ENCODE assay signal across 24 cellular contexts in genomic region chr9:93210974-93211653, GRCh38. TPM values are rescaled to one million over a fixed set of nuclear protein-coding genes. Genes with fewer than 3 reads are reported as not detected.
"Had no signal": no experiment of that assay in that cellular context is flagged by ENCODE, and none has a peak within 500 bp of the region (broad histone marks: within the 10 kb centered on the region; RNA-seq: fewer than 3 reads in every experiment).

No MANE protein-coding gene starts in this region.

- FAIRE-seq: pancreas had no signal

- ATAC-seq: esophagus mucosa; gastroesophageal sphincter; heart left ventricle; naive thymus-derived CD4-positive, alpha-beta T cell; stimulated activated naive B cell treated with anti-CD40 and anti-IgM and Interleukin-4, amounts not matched to agents 10 μg/mL and 1 μg/mL and 100 μg/mL, for 72 hours had no signal

- H3K9ac ChIP-seq: neural progenitor cell had no signal

- H3K36me3 ChIP-seq: ascending aorta, gastroesophageal sphincter, heart left ventricle, neural progenitor cell, pancreas, sigmoid colon, spleen, tibial nerve, vagina had no signal

- H2AFZ ChIP-seq: neural progenitor cell had no signal

- H3K4me1 Mint-ChIP-seq: naive thymus-derived CD4-positive, alpha-beta T cell; stimulated activated naive B cell treated with anti-CD40 and anti-IgM and Interleukin-4, amounts not matched to agents 10 μg/mL and 1 μg/mL and 100 μg/mL, for 72 hours had no signal

- H3K4me2 ChIP-seq: neural progenitor cell had no signal

- H3K27me3 ChIP-seq: ascending aorta, gastroesophageal sphincter, heart left ventricle, neural progenitor cell, pancreas, sigmoid colon, spleen, tibial nerve, vagina had no signal

- H3K4me3 ChIP-seq: ascending aorta, gastroesophageal sphincter, heart left ventricle, mucosa of descending colon, neural progenitor cell, pancreas, sigmoid colon, spleen, tibial nerve, vagina had no signal

- H3K27ac ChIP-seq: ascending aorta, neural progenitor cell, spleen, vagina had no signal

- H3K27ac Mint-ChIP-seq: activated T-helper 2 cell treated with anti-CD3 and anti-CD28 coated beads, Interferon-gamma antibody, Interleukin-2, Interleukin-4, amounts not matched to agents 10 μg/mL and 5 μg/mL and 100 μg/mL, durations not matched to agents 14 hours and 24 hours and 36 hours; dendritic cell treated with granulocyte-macrophage colony-stimulating factor and Interleukin-4, amounts not matched to agents 40 ng/mL and 50 ng/mL, for 4 days; naive thymus-derived CD4-positive, alpha-beta T cell; neural progenitor cell; stimulated activated naive B cell treated with anti-CD40 and anti-IgM and Interleukin-4, amounts not matched to agents 10 μg/mL and 1 μg/mL and 100 μg/mL, for 72 hours had no signal

- H3K4me3 Mint-ChIP-seq: dendritic cell treated with granulocyte-macrophage colony-stimulating factor and Interleukin-4, amounts not matched to agents 40 ng/mL and 50 ng/mL, for 4 days; naive thymus-derived CD4-positive, alpha-beta T cell; neural progenitor cell; stimulated activated naive B cell treated with anti-CD40 and anti-IgM and Interleukin-4, amounts not matched to agents 10 μg/mL and 1 μg/mL and 100 μg/mL, for 72 hours had no signal

- H3K9me3 ChIP-seq: ascending aorta, mucosa of descending colon, pancreas, vagina had no signal

- DNase-seq: activated CD4-positive, alpha-beta T cell treated with anti-CD3 and anti-CD28 coated beads, Interleukin-2, amount 50 U/mL, for 1 hour; activated CD4-positive, CD25-positive, alpha-beta regulatory T cell; activated naive CD4-positive, alpha-beta T cell treated with Interleukin-2 at 50 U/mL for 16 hours; cerebellar nuclear complex; effector CD8-positive, alpha-beta T cell; mesenchymal stem cell; naive thymus-derived CD4-positive, alpha-beta T cell; sigmoid colon; stimulated activated CD4-positive, alpha-beta T cell treated with anti-CD3 and anti-CD28 coated beads, Interleukin-4, amount 100 ng/mL, for 4 hours; stimulated activated naive B cell treated with anti-CD40 and anti-IgM and Interleukin-4, amounts not matched to agents 10 μg/mL and 1 μg/mL and 100 μg/mL, for 72 hours; T1000 had no signal

RNA-seq across cellular contexts. Expression of gene WNK2, which starts 27.2 kb away (rescaled TPM):
- total RNA-seq: ascending aorta, pulmonary artery endothelial cell had no signal
- polyA plus RNA-seq: naive thymus-derived CD4-positive, alpha-beta T cell had no signal
